ENCODE assay signal across 9 cellular contexts in genomic region chr15:47442366-47442765, GRCh38.
"Had no signal": no experiment of that assay in that cellular context is flagged by ENCODE, and none has a peak within 500 bp of the region (broad histone marks: within the 10 kb centered on the region; RNA-seq: fewer than 3 reads in every experiment).

No MANE protein-coding gene starts in this region.

- H2AFZ ChIP-seq: GM23248, GM23338 had no signal

- H3K4me3 ChIP-seq: GM23248, GM23338, HAP-1 had no signal

- H3K9ac ChIP-seq: GM23248 had no signal

- H3K36me3 ChIP-seq: HAP-1 had no signal

- H3K27ac ChIP-seq: GM23248 had no signal

- H3K4me1 ChIP-seq: HAP-1 had no signal

- H3K9me3 ChIP-seq: HAP-1 had no signal

- ATAC-seq: GM23338, HCT116 had no signal

- H3K4me2 ChIP-seq: GM23338 had no signal

- DNase-seq: GM23248, GOT3, H7, H9, HCEC 1CT, HFFc6 had no signal
